In genomic region chr1:1574721-1575537, GRCh38 we compare ENCODE assay signal across 1 cellular context.
TF ChIP-seq lines count a peak whose summit lies in the region.

TSS of gene SSU72 (minus strand) at chr1:1574863. CDS start at chr1:1574557, 306 bp downstream.

TF ChIP-seq in K562, 482 proteins besides CTCF, POLR2A, EP300 and RAD21 (continued from another document and continues in another):
- TF ChIP-seq ZNF395 (CRISPR knock-in tag; IDR thresholded peaks at IDR 0.05) (peak; percentile 70; the same call in 1 of the 2 replicates), ZNF740 (CRISPR knock-in tag; IDR thresholded peaks at IDR 0.05) (no peak; the same call in 1 of the 2 replicates), ZNF740 (tag; IDR thresholded peaks at IDR 0.05) (no peak), SMAD4 (CRISPR knock-in tag; conservative IDR thresholded peaks at IDR 0.05) (peak; percentile 77), NCOR1 (IDR thresholded peaks at IDR 0.05) (0 out of 2 replicates have a peak, but pooled peaks have one; percentile 8), ZNF347 (CRISPR knock-in tag; IDR thresholded peaks at IDR 0.05; ENCODE audit: low read depth) (no peak), KDM2B (CRISPR knock-in tag; IDR thresholded peaks at IDR 0.05) (peak; percentile 48; the same call in 1 of the 2 replicates), RCOR1 (IDR thresholded peaks at IDR 0.05; ENCODE audit: borderline replicate concordance in 1 of 2, low read depth in 2 of 2, low read length in 2 of 2) (peak; percentile 37 to 55; a peak in 2 of 4 replicates), CBFB (CRISPR knock-in tag; IDR thresholded peaks at IDR 0.05) (peak; percentile 83), E4F1 (CRISPR knock-in tag; IDR thresholded peaks at IDR 0.05; ENCODE audit: borderline replicate concordance) (peak; percentile 75; the same call in 1 of the 2 replicates), MIER1 (IDR thresholded peaks at IDR 0.05; ENCODE audit: low read depth) (no peak), HCFC1 (IDR thresholded peaks at IDR 0.05; ENCODE audit: low read depth, low read length) (peak; percentile 93), ZBTB17 (CRISPR knock-in tag; IDR thresholded peaks at IDR 0.05) (0 out of 2 replicates have a peak, but pooled peaks have one; percentile 39), ZNF311 (CRISPR knock-in tag; IDR thresholded peaks at IDR 0.05) (no peak), TBP (optimal IDR thresholded peaks at IDR 0.05; ENCODE audit: low read depth, low read length) (peak; percentile 90), FOXK2 (conservative IDR thresholded peaks at IDR 0.05 in 1 of 2, IDR thresholded peaks at IDR 0.05 in 1 of 2; ENCODE audit: low read depth in 2 of 2) (peak; percentile 96 to 98), DACH1 (IDR thresholded peaks at IDR 0.05; ENCODE audit: partially characterized antibody) (peak; percentile 58), MTA1 (IDR thresholded peaks at IDR 0.05; ENCODE audit: borderline replicate concordance) (peak; percentile 100), NFE2 (IDR thresholded peaks at IDR 0.05; ENCODE audit: low read depth) (0 out of 2 replicates have a peak, but pooled peaks have one; percentile 9), ZBTB2 (IDR thresholded peaks at IDR 0.05) (peak; percentile 92), CREM (IDR thresholded peaks at IDR 0.05; ENCODE audit: low read depth) (peak; percentile 99), THAP12 (CRISPR knock-in tag; IDR thresholded peaks at IDR 0.05) (peak; percentile 82), SRSF7 (optimal IDR thresholded peaks at IDR 0.05; ENCODE audit: low read depth, low read length) (no peak), EZH2 (IDR thresholded peaks at IDR 0.05; ENCODE audit: borderline replicate concordance, low read depth, low read length) (no peak), HDAC1 (IDR thresholded peaks at IDR 0.05) (peak in 1 of 2 experiments; percentile 83; a peak in 2 of 4 replicates), GTF2F1 (IDR thresholded peaks at IDR 0.05; ENCODE audit: low read depth, low read length) (peak; percentile 88), ZC3H11A (IDR thresholded peaks at IDR 0.05; ENCODE audit: low read depth, low read length) (0 out of 2 replicates have a peak, but pooled peaks have one; percentile 68), HMGN3 (IDR thresholded peaks at IDR 0.05; ENCODE audit: borderline replicate concordance, extremely low read depth, insufficient read length, low read depth, low read length) (peak; percentile 80), ZKSCAN1 (IDR thresholded peaks at IDR 0.05; ENCODE audit: low read depth, low read length) (peak; percentile 93), MLX (CRISPR knock-in tag; conservative IDR thresholded peaks at IDR 0.05) (0 out of 4 replicates have a peak, but pooled peaks of 1 of the 2 experiments have one; percentile 43), KLF1 (tag; IDR thresholded peaks at IDR 0.05) (peak; percentile 95), SRF (CRISPR knock-in tag; IDR thresholded peaks at IDR 0.05) (peak; percentile 7 to 67; a peak in 2 of 4 replicates), BCOR (IDR thresholded peaks at IDR 0.05) (peak; percentile 60), MAX (CRISPR knock-in tag; IDR thresholded peaks at IDR 0.05) (peak; percentile 41; the same call in 1 of the 2 replicates), ZNF384 (IDR thresholded peaks at IDR 0.05; ENCODE audit: low read depth, low read length) (0 out of 2 replicates have a peak, but pooled peaks have one; percentile 24), E2F8 (IDR thresholded peaks at IDR 0.05; ENCODE audit: low read depth, partially characterized antibody) (peak; percentile 86), HLTF (IDR thresholded peaks at IDR 0.05) (peak; percentile 20; the same call in 1 of the 2 replicates), E2F1 (CRISPR knock-in tag; IDR thresholded peaks at IDR 0.05) (peak; percentile 72; the same call in 1 of the 2 replicates), SREBF1 (IDR thresholded peaks at IDR 0.05; ENCODE audit: borderline replicate concordance, low read depth, low read length) (0 out of 2 replicates have a peak, but pooled peaks have one; percentile 37), ELF4 (CRISPR knock-in tag; IDR thresholded peaks at IDR 0.05) (0 out of 2 replicates have a peak, but pooled peaks have one; percentile 36), CSDE1 (IDR thresholded peaks at IDR 0.05) (peak in 1 of 2 experiments; percentile 94; a peak in 2 of 4 replicates), MAZ (CRISPR knock-in tag; conservative IDR thresholded peaks at IDR 0.05 in 1 of 2, IDR thresholded peaks at IDR 0.05 in 1 of 2) (peak; percentile 18 to 51; a peak in 2 of 4 replicates), ZFX (CRISPR knock-in tag; IDR thresholded peaks at IDR 0.05) (peak; percentile 97), PHF8 (IDR thresholded peaks at IDR 0.05; ENCODE audit: borderline replicate concordance, low read length) (peak; percentile 99), KDM4B (IDR thresholded peaks at IDR 0.05; ENCODE audit: borderline replicate concordance in 2 of 2, low read depth in 1 of 2) (peak in 1 of 2 experiments; percentile 83; a peak in 1 of 4 replicates), ZNF232 (CRISPR knock-in tag; IDR thresholded peaks at IDR 0.05) (0 out of 2 replicates have a peak, but pooled peaks have one; percentile 22), HNRNPH1 (optimal IDR thresholded peaks at IDR 0.05; ENCODE audit: low read depth, low read length) (no peak), ZFP91 (CRISPR knock-in tag; IDR thresholded peaks at IDR 0.05) (0 out of 2 replicates have a peak, but pooled peaks have one; percentile 25), TAL1 (IDR thresholded peaks at IDR 0.05) (no peak), ZFP36 (IDR thresholded peaks at IDR 0.05; ENCODE audit: low read depth, low read length, partially characterized antibody) (no peak), RBFOX2 (IDR thresholded peaks at IDR 0.05; ENCODE audit: low read depth, low read length) (peak; percentile 95)
